ENCODE assay signal across 1 cellular context in genomic region chr16:13995194-13995593, GRCh38.
A peak's percentile ranks its signal among the peaks of the same experiment; 100 is the strongest.
TF ChIP-seq lines count a peak whose summit lies in the region.

No MANE protein-coding gene starts in this region.

TF ChIP-seq in HepG2, 621 proteins besides CTCF, POLR2A, EP300 and RAD21 (continued from another document and continues in another):
- TF ChIP-seq MLXIP (CRISPR knock-in tag; IDR thresholded peaks at IDR 0.05; ENCODE audit: borderline replicate concordance) (no peak), REPIN1 (CRISPR knock-in tag; IDR thresholded peaks at IDR 0.05; ENCODE audit: borderline replicate concordance, low read depth) (peak; percentile 79), ZNF670 (CRISPR knock-in tag; IDR thresholded peaks at IDR 0.05; ENCODE audit: borderline replicate concordance) (peak; percentile 71), ADNP (CRISPR knock-in tag; IDR thresholded peaks at IDR 0.05) (no peak), STAT5B (CRISPR knock-in tag; IDR thresholded peaks at IDR 0.05) (no peak), RBM22 (optimal IDR thresholded peaks at IDR 0.05; ENCODE audit: low read length) (no peak), GRHL1 (CRISPR knock-in tag; conservative IDR thresholded peaks at IDR 0.05) (no peak), YY1 (IDR thresholded peaks at IDR 0.05; ENCODE audit: insufficient read depth, insufficient replicate concordance, low read depth, low read length) (no peak), LCORL (IDR thresholded peaks at IDR 0.05) (no peak), LCORL (CRISPR knock-in tag; IDR thresholded peaks at IDR 0.05) (peak; percentile 61; the same call in 1 of the 2 replicates), ZNF782 (CRISPR knock-in tag; IDR thresholded peaks at IDR 0.05; ENCODE audit: borderline replicate concordance) (no peak), ZSCAN22 (CRISPR knock-in tag; IDR thresholded peaks at IDR 0.05) (0 out of 2 replicates have a peak, but pooled peaks have one; percentile 82), ZNF605 (CRISPR knock-in tag; IDR thresholded peaks at IDR 0.05) (no peak), ZNF331 (CRISPR knock-in tag; IDR thresholded peaks at IDR 0.05) (no peak), SRY (CRISPR knock-in tag; IDR thresholded peaks at IDR 0.05) (no peak), NFKB2 (CRISPR knock-in tag; IDR thresholded peaks at IDR 0.05; ENCODE audit: borderline replicate concordance) (no peak), ZNF292 (CRISPR knock-in tag; IDR thresholded peaks at IDR 0.05; ENCODE audit: borderline replicate concordance, low read depth) (no peak), NR2C2 (CRISPR knock-in tag; IDR thresholded peaks at IDR 0.05; ENCODE audit: borderline replicate concordance) (peak; percentile 64; the same call in 1 of the 2 replicates), PHF21A (CRISPR knock-in tag; IDR thresholded peaks at IDR 0.05) (0 out of 2 replicates have a peak, but pooled peaks have one; percentile 35), ZC3H13 (CRISPR knock-in tag; IDR thresholded peaks at IDR 0.05) (no peak), ZFP41 (CRISPR knock-in tag; IDR thresholded peaks at IDR 0.05; ENCODE audit: borderline replicate concordance) (no peak), SRSF4 (IDR thresholded peaks at IDR 0.05; ENCODE audit: low read depth, low read length, poor library complexity, severe bottlenecking) (no peak), ZBTB7B (CRISPR knock-in tag; IDR thresholded peaks at IDR 0.05) (no peak), ZMYM3 (CRISPR knock-in tag; IDR thresholded peaks at IDR 0.05) (peak; percentile 64; the same call in 1 of the 2 replicates), PAXIP1 (CRISPR knock-in tag; conservative IDR thresholded peaks at IDR 0.05) (peak; percentile 85), ZNF646 (CRISPR knock-in tag; IDR thresholded peaks at IDR 0.05) (no peak), ZFP91 (CRISPR knock-in tag; IDR thresholded peaks at IDR 0.05; ENCODE audit: borderline replicate concordance) (no peak), KDM1A (CRISPR knock-in tag; IDR thresholded peaks at IDR 0.05) (0 out of 2 replicates have a peak, but pooled peaks have one; percentile 36)
- TF ChIP-seq, protein P1, sequence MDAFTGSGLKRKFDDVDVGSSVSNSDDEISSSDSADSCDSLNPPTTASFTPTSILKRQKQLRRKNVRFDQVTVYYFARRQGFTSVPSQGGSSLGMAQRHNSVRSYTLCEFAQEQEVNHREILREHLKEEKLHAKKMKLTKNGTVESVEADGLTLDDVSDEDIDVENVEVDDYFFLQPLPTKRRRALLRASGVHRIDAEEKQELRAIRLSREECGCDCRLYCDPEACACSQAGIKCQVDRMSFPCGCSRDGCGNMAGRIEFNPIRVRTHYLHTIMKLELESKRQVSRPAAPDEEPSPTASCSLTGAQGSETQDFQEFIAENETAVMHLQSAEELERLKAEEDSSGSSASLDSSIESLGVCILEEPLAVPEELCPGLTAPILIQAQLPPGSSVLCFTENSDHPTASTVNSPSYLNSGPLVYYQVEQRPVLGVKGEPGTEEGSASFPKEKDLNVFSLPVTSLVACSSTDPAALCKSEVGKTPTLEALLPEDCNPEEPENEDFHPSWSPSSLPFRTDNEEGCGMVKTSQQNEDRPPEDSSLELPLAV (CRISPR knock-in tag; conservative IDR thresholded peaks at IDR 0.05; ENCODE audit: low read depth) = no peak
- TF ChIP-seq, protein P2, sequence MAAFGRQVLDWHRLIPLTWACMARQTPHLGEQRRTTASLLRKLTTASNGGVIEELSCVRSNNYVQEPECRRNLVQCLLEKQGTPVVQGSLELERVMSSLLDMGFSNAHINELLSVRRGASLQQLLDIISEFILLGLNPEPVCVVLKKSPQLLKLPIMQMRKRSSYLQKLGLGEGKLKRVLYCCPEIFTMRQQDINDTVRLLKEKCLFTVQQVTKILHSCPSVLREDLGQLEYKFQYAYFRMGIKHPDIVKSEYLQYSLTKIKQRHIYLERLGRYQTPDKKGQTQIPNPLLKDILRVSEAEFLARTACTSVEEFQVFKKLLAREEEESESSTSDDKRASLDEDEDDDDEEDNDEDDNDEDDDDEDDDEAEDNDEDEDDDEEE (CRISPR knock-in tag; IDR thresholded peaks at IDR 0.05) = no peak
- TF ChIP-seq, protein P3, sequence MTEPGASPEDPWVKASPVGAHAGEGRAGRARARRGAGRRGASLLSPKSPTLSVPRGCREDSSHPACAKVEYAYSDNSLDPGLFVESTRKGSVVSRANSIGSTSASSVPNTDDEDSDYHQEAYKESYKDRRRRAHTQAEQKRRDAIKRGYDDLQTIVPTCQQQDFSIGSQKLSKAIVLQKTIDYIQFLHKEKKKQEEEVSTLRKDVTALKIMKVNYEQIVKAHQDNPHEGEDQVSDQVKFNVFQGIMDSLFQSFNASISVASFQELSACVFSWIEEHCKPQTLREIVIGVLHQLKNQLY (CRISPR knock-in tag; IDR thresholded peaks at IDR 0.05) = no peak
- TF ChIP-seq, protein P4, sequence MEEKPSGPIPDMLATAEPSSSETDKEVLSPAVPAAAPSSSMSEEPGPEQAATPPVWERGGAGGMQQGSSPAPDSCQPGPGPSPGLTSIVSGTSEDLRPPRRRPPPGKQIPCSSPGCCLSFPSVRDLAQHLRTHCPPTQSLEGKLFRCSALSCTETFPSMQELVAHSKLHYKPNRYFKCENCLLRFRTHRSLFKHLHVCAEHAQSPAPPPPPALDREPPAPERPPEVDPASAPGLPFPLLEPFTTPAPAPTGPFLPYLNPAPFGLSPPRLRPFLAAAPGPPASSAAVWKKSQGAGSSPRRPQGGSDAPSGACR (CRISPR knock-in tag; IDR thresholded peaks at IDR 0.05) = no peak
- TF ChIP-seq, protein P5, sequence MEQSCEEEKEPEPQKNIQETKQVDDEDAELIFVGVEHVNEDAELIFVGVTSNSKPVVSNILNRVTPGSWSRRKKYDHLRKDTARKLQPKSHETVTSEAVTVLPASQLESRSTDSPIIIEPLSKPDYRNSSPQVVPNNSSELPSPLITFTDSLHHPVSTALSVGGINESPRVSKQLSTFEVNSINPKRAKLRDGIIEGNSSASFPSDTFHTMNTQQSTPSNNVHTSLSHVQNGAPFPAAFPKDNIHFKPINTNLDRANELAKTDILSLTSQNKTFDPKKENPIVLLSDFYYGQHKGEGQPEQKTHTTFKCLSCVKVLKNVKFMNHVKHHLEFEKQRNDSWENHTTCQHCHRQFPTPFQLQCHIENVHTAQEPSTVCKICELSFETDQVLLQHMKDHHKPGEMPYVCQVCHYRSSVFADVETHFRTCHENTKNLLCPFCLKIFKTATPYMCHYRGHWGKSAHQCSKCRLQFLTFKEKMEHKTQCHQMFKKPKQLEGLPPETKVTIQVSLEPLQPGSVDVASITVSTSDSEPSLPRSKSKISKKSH (CRISPR knock-in tag; IDR thresholded peaks at IDR 0.05; ENCODE audit: borderline replicate concordance) = no peak
